Comparison of ENCODE assay signal across 13 cellular contexts in the genomic region with DNA sequence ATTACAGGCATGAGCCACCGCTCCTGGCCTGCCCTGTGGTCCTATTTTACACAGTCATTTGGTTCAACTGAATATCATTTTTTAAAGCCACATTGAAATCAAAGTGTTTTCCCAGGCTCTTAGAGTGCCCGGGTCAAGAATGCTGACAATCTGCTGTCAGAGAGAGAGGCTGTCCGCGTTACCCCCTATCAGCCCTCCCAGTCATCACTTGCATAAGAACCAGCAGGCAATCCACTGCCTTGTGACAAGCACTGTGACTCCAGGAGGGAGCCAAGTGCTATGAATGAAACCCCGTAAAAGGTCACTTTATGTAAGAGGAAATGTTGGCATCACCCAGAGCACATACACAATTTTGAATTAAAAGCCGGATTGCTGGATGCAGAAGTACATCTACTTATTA. TPM values are rescaled to one million over a fixed set of nuclear protein-coding genes. Genes with fewer than 3 reads are reported as not detected.
DNase-seq lines count a peak whose midpoint lies in the region; ATAC-seq, FAIRE-seq and TF ChIP-seq lines count a peak whose summit lies in the region.
"Had no signal": no experiment of that assay in that cellular context is flagged by ENCODE, and none has a peak within 500 bp of the region (broad histone marks: within the 10 kb centered on the region; RNA-seq: fewer than 3 reads in every experiment).

No MANE protein-coding gene starts in this region.

- no peaks in the 10 kb centered on the region for H3K27me3 Mint-ChIP-seq in stimulated activated naive CD8-positive, alpha-beta T cell treated with anti-CD3 and anti-CD28 coated beads, Interleukin-15, Interleukin-2, amounts not matched to agents 100 ng/mL and 50 ng/mL, for 24 hours
- peaks cover 8% of the 10 kb centered on the region for H3K27me3 Mint-ChIP-seq in stimulated activated naive CD8-positive, alpha-beta T cell treated with anti-CD3 and anti-CD28 coated beads, Interleukin-15, amount 100 ng/mL, for 72 hours
- H3K27me3 Mint-ChIP-seq in astrocyte (ENCODE audit: low read depth, unreplicated experiment) (no peaks in the 10 kb centered on the region), immature natural killer cell (ENCODE audit: low read depth in 3 of 3) (peaks cover 8 to 20% (median 19%) of the 10 kb centered on the region in 3 donors), osteocyte (ENCODE audit: unreplicated experiment) (peaks cover 7% of the 10 kb centered on the region)

- no peaks in the 10 kb centered on the region for H3K36me3 ChIP-seq in astrocyte (ENCODE audit: insufficient read depth, low read length)
- H3K36me3 ChIP-seq: BE2C had no signal

- TF ChIP-seq CTCF in astrocyte (IDR thresholded peaks at IDR 0.05; ENCODE audit: insufficient read depth, low read depth, low read length) (no peak), osteocyte (IDR thresholded peaks at IDR 0.05) (no peak)

- H3K9me3 ChIP-seq in astrocyte (ENCODE audit: insufficient read depth, low read depth, low read length): no peaks in the 10 kb centered on the region
- H3K9me3 ChIP-seq: BE2C had no signal

- H3K4me1 Mint-ChIP-seq in stimulated activated naive CD8-positive, alpha-beta T cell treated with anti-CD3 and anti-CD28 coated beads, Interleukin-15, Interleukin-2, amounts not matched to agents 100 ng/mL and 50 ng/mL, for 24 hours (ENCODE audit: low read depth): peaks cover 62% of the 10 kb centered on the region
- peaks cover 56% of the 10 kb centered on the region for H3K4me1 Mint-ChIP-seq in stimulated activated naive CD8-positive, alpha-beta T cell treated with anti-CD3 and anti-CD28 coated beads, Interleukin-15, amount 100 ng/mL, for 72 hours
- H3K4me1 Mint-ChIP-seq in astrocyte (ENCODE audit: low read depth, unreplicated experiment) (peaks cover 33% of the 10 kb centered on the region), immature natural killer cell (peaks cover 32 to 43% of the 10 kb centered on the region in 2 donors), osteocyte (ENCODE audit: unreplicated experiment) (peaks cover 29% of the 10 kb centered on the region)

- no peak overlapping the region for H3K4me3 Mint-ChIP-seq in stimulated activated naive CD8-positive, alpha-beta T cell treated with anti-CD3 and anti-CD28 coated beads, Interleukin-15, Interleukin-2, amounts not matched to agents 100 ng/mL and 50 ng/mL, for 24 hours
- H3K4me3 Mint-ChIP-seq in stimulated activated naive CD8-positive, alpha-beta T cell treated with anti-CD3 and anti-CD28 coated beads, Interleukin-15, amount 100 ng/mL, for 72 hours: no peak overlapping the region
- no peak overlapping the region for H3K4me3 Mint-ChIP-seq in astrocyte (ENCODE audit: unreplicated experiment)
- H3K4me3 Mint-ChIP-seq in immature natural killer cell: no peak overlapping the region
- no peak overlapping the region for H3K4me3 Mint-ChIP-seq in osteocyte (ENCODE audit: unreplicated experiment)

- H3K9ac ChIP-seq in astrocyte (ENCODE audit: low read length): peak overlapping the region; percentile 3
- H3K9ac ChIP-seq: parathyroid adenoma had no signal

- ATAC-seq in stimulated activated naive CD8-positive, alpha-beta T cell treated with anti-CD3 and anti-CD28 coated beads, Interleukin-15, amount 100 ng/mL, for 72 hours: no peak
- no peak for ATAC-seq in HG02642 (IDR thresholded peaks at IDR 0.05; ENCODE audit: poor library complexity, unreplicated experiment)

- H3K27me3 ChIP-seq in astrocyte (ENCODE audit: insufficient read depth, low read length): no peaks in the 10 kb centered on the region

- no peaks in the 10 kb centered on the region for H3K36me3 Mint-ChIP-seq in stimulated activated naive CD8-positive, alpha-beta T cell treated with anti-CD3 and anti-CD28 coated beads, Interleukin-15, Interleukin-2, amounts not matched to agents 100 ng/mL and 50 ng/mL, for 24 hours (ENCODE audit: low read depth)
- H3K36me3 Mint-ChIP-seq in astrocyte (ENCODE audit: low read depth, unreplicated experiment): no peaks in the 10 kb centered on the region
- no peaks in the 10 kb centered on the region for H3K36me3 Mint-ChIP-seq in immature natural killer cell
- H3K36me3 Mint-ChIP-seq in osteocyte (ENCODE audit: unreplicated experiment): no peaks in the 10 kb centered on the region

- DNase-seq in stimulated activated naive CD8-positive, alpha-beta T cell treated with anti-CD3 and anti-CD28 coated beads, Interleukin-15, amount 100 ng/mL, for 72 hours: no peak
- DNase-seq in astrocyte (ENCODE audit: low read depth) (peak; percentile 47), immature natural killer cell (no peak), EL (no peak), osteocyte (ENCODE audit: extremely low spot score, unreplicated experiment) (no peak), GOT3 (lab: John Stamatoyannopoulos, UW) (no peak)
- DNase-seq: activated effector memory CD4-positive, alpha-beta T cell treated with anti-CD3 and anti-CD28 coated beads, Interleukin-2, amount 50 U/mL, for 16 hours; BE2C; NCI-H1092 had no signal

- H3K27ac Mint-ChIP-seq in stimulated activated naive CD8-positive, alpha-beta T cell treated with anti-CD3 and anti-CD28 coated beads, Interleukin-15, Interleukin-2, amounts not matched to agents 100 ng/mL and 50 ng/mL, for 24 hours: peak overlapping the region; percentile 6
- no peak overlapping the region for H3K27ac Mint-ChIP-seq in stimulated activated naive CD8-positive, alpha-beta T cell treated with anti-CD3 and anti-CD28 coated beads, Interleukin-15, amount 100 ng/mL, for 72 hours
- peak overlapping the region; percentile 88 for H3K27ac Mint-ChIP-seq in astrocyte (ENCODE audit: unreplicated experiment)
- H3K27ac Mint-ChIP-seq in immature natural killer cell: peak overlapping the region; percentile 10 to 97 (median 78)
- no peak overlapping the region for H3K27ac Mint-ChIP-seq in osteocyte (ENCODE audit: unreplicated experiment)

- H3K4me1 ChIP-seq in astrocyte (ENCODE audit: insufficient read depth, low read length): peaks cover 30% of the 10 kb centered on the region
- H3K4me1 ChIP-seq: parathyroid adenoma had no signal

- no peaks in the 10 kb centered on the region for H4K20me1 ChIP-seq in astrocyte (ENCODE audit: insufficient read depth, low read length)

- H3K79me2 ChIP-seq in astrocyte (ENCODE audit: insufficient read depth, low read length): no peaks in the 10 kb centered on the region
- H3K79me2 ChIP-seq: parathyroid adenoma had no signal

- H2AFZ ChIP-seq in astrocyte (ENCODE audit: low read depth, low read length): no peak overlapping the region
- H2AFZ ChIP-seq: parathyroid adenoma had no signal

- H3K4me2 ChIP-seq in astrocyte (ENCODE audit: low read length): no peak overlapping the region

- H3K9me3 Mint-ChIP-seq in stimulated activated naive CD8-positive, alpha-beta T cell treated with anti-CD3 and anti-CD28 coated beads, Interleukin-15, Interleukin-2, amounts not matched to agents 100 ng/mL and 50 ng/mL, for 24 hours: no peaks in the 10 kb centered on the region
- H3K9me3 Mint-ChIP-seq in stimulated activated naive CD8-positive, alpha-beta T cell treated with anti-CD3 and anti-CD28 coated beads, Interleukin-15, amount 100 ng/mL, for 72 hours: no peaks in the 10 kb centered on the region
- H3K9me3 Mint-ChIP-seq in astrocyte (ENCODE audit: unreplicated experiment): no peaks in the 10 kb centered on the region
- no peaks in the 10 kb centered on the region for H3K9me3 Mint-ChIP-seq in immature natural killer cell
- no peaks in the 10 kb centered on the region for H3K9me3 Mint-ChIP-seq in osteocyte (ENCODE audit: unreplicated experiment)

- no peak for FAIRE-seq in astrocyte (lab: Jason Lieb, UNC)

- H3K27ac ChIP-seq in astrocyte (ENCODE audit: low read depth, low read length): peak overlapping the region; percentile 48
- H3K27ac ChIP-seq: parathyroid adenoma, VCaP had no signal

- no peak overlapping the region for H3K4me3 ChIP-seq in astrocyte (ENCODE audit: insufficient read depth, low read depth, low read length)

RNA-seq across cellular contexts. Expression of gene PHLDA1, which starts 13.5 kb away (rescaled TPM):
- 41.2 and 43.9 TPM in 2 replicates for total RNA-seq in astrocyte
- polyA plus RNA-seq in immature natural killer cell: 1 to 10 TPM in 1 of 3 donors, under 1 TPM in 2; 0.59 to 1.4 (median 0.92) TPM
- 52.0 and 53.7 TPM in 2 replicates for total RNA-seq in osteocyte

Comparison
In these comparisons a context has a peak if more than half of its experiments do, and no peak if none do; other contexts are left out.
1. H3K27ac Mint-ChIP-seq: peak in stimulated activated naive CD8-positive, alpha-beta T cell treated with anti-CD3 and anti-CD28 coated beads, Interleukin-15, Interleukin-2, amounts not matched to agents 100 ng/mL and 50 ng/mL, for 24 hours (single experiment), astrocyte (single experiment) and immature natural killer cell (6 of 6); none in stimulated activated naive CD8-positive, alpha-beta T cell treated with anti-CD3 and anti-CD28 coated beads, Interleukin-15, amount 100 ng/mL, for 72 hours (0 of 2) and osteocyte (single experiment).